In genomic region chr14:58296731-58297130, GRCh38 we compare ENCODE assay signal across 9 cellular contexts. TPM values are rescaled to one million over a fixed set of nuclear protein-coding genes. Genes with fewer than 3 reads are reported as not detected.
DNase-seq lines count a peak whose midpoint lies in the region; ATAC-seq, FAIRE-seq and TF ChIP-seq lines count a peak whose summit lies in the region.
"Had no signal": no experiment of that assay in that cellular context is flagged by ENCODE, and none has a peak within 500 bp of the region (broad histone marks: within the 10 kb centered on the region; RNA-seq: fewer than 3 reads in every experiment).

No MANE protein-coding gene starts in this region.

- no peak for DNase-seq in A549 (ENCODE audit: low read depth in 1 of 2, low spot score in 1 of 2)
- peak; percentile 29 for DNase-seq in HTR-8/SVneo (ENCODE audit: insufficient read length, low spot score)
- DNase-seq in breast epithelium (ENCODE audit: low spot score in 2 of 2), result no peak
- no peak for DNase-seq in naive thymus-derived CD8-positive, alpha-beta T cell
- DNase-seq in activated T-cell treated with anti-CD3 and anti-CD28 coated beads, Interleukin-2, amount 50 U/mL, for 1 hour, result no peak
- DNase-seq in activated CD4-positive, alpha-beta T cell treated with anti-CD3 and anti-CD28 coated beads for 36 hours, result no peak
- DNase-seq: activated effector memory CD4-positive, alpha-beta T cell treated with anti-CD3 and anti-CD28 coated beads, Interleukin-2, amount 50 U/mL, for 16 hours had no signal

- TF ChIP-seq POLR2A in A549 (IDR thresholded peaks at IDR 0.05; ENCODE audit: low read length) (no peak), breast epithelium (IDR thresholded peaks at IDR 0.05) (no peak)

- H3K9me3 ChIP-seq in A549 (no peaks in the 10 kb centered on the region), breast epithelium (no peaks in the 10 kb centered on the region), mesodermal cell (ENCODE audit: control insufficient read depth, low read length) (no peaks in the 10 kb centered on the region)

- CTCF ChIA-PET in A549 (lab: Yijun Ruan, JAX), result no interaction called here
- CTCF ChIA-PET in activated CD4-positive, alpha-beta T cell treated with anti-CD3 and anti-CD28 coated beads for 36 hours (lab: Charles Lee), result no interaction called here

- H3K27ac ChIP-seq in A549 (peak overlapping the region; percentile 91 to 94; a peak in 5 of 6 replicates), breast epithelium (peak overlapping the region; percentile 98), mesodermal cell (ENCODE audit: low read depth, low read length, severe bottlenecking) (no peak overlapping the region)

- FAIRE-seq in A549 (lab: Jason Lieb, UNC) (no peak), HTR-8/SVneo (lab: Jason Lieb, UNC) (peak; percentile 95)

- H3K27ac Mint-ChIP-seq in naive thymus-derived CD8-positive, alpha-beta T cell, result no peak overlapping the region
- H3K27ac Mint-ChIP-seq in activated CD4-positive, alpha-beta T cell treated with anti-CD3 and anti-CD28 coated beads for 36 hours, result no peak overlapping the region

- intact Hi-C loops in breast epithelium (cut with DNase I; ENCODE audit: low total_unique reads), result no loop called here
- intact Hi-C loops in activated CD4-positive, alpha-beta T cell treated with anti-CD3 and anti-CD28 coated beads for 36 hours (cut with DNase I, micrococcal nuclease), result loop anchor here (1.0 to 5.0 kb wide), 5 partner anchors 11 to 906 kb away; partner anchors contain the start of gene NAA30 (in 1 of the 2)

- H3K4me3 ChIP-seq in A549 (peak overlapping the region; percentile 73), breast epithelium (peak overlapping the region; percentile 98 to 99 (median 98)), mesodermal cell (ENCODE audit: extremely low read depth, insufficient read depth, low read length, poor library complexity, severe bottlenecking) (peak overlapping the region; percentile 86)

- peaks cover 23% of the 10 kb centered on the region for H3K4me1 ChIP-seq in A549
- H3K4me1 ChIP-seq in breast epithelium, result peaks cover 0 to 19% of the 10 kb centered on the region in 2 donors
- H3K4me1 ChIP-seq in mesodermal cell (ENCODE audit: control insufficient read depth, insufficient read depth, low read length, poor library complexity, severe bottlenecking), result no peaks in the 10 kb centered on the region

- no peaks in the 10 kb centered on the region for H3K9me3 Mint-ChIP-seq in naive thymus-derived CD8-positive, alpha-beta T cell
- no peaks in the 10 kb centered on the region for H3K9me3 Mint-ChIP-seq in activated CD4-positive, alpha-beta T cell treated with anti-CD3 and anti-CD28 coated beads for 36 hours (ENCODE audit: low read depth)

- POLR2A ChIA-PET in A549 (lab: Yijun Ruan, JAX), result interaction anchor here (1.7 to 2.9 kb wide), 3 partner anchors 8 to 97 kb away, joined by 9 to 27 read pairs (median 18); partner anchors contain the start of genes ACTR10 and PSMA3
- POLR2A ChIA-PET in naive thymus-derived CD8-positive, alpha-beta T cell (lab: Charles Lee), result interaction anchor here (0.5 to 3.7 kb wide), 6 partner anchors 14 to 1187 kb away, joined by 3 to 46 read pairs (median 6); partner anchors contain the start of genes ACTR10, JKAMP, KIAA0586 and L3HYPDH
- POLR2A ChIA-PET in activated CD4-positive, alpha-beta T cell treated with anti-CD3 and anti-CD28 coated beads for 36 hours (lab: Charles Lee), result no interaction called here

- no peaks in the 10 kb centered on the region for H3K27me3 ChIP-seq in breast epithelium

- H3K36me3 ChIP-seq in breast epithelium (no peaks in the 10 kb centered on the region), mesodermal cell (ENCODE audit: control insufficient read depth, insufficient read depth, low read length) (peaks cover 42% of the 10 kb centered on the region)

- peaks cover 0 to 48% (median 28%) of the 10 kb centered on the region in 3 donors for H3K36me3 Mint-ChIP-seq in naive thymus-derived CD8-positive, alpha-beta T cell
- H3K36me3 Mint-ChIP-seq in activated CD4-positive, alpha-beta T cell treated with anti-CD3 and anti-CD28 coated beads for 36 hours (ENCODE audit: low read depth), result peaks cover 41% of the 10 kb centered on the region

- 6% methylated on average over 3 of the region's 3 CpGs for WGBS in A549 (ENCODE audit: missing lambda C conversion rate)
- 7 to 40% methylated on average over 1 to 3 of the region's 3 CpGs for WGBS in mesodermal cell (ENCODE audit: insufficient coverage in 2 of 2), 2 experiments

- TF ChIP-seq CTCF in A549 (IDR thresholded peaks at IDR 0.05), result no peak
- no peak for TF ChIP-seq CTCF in breast epithelium (IDR thresholded peaks at IDR 0.05)

- no peak for TF ChIP-seq RAD21 in A549 (conservative IDR thresholded peaks at IDR 0.05 in 1 of 2, IDR thresholded peaks at IDR 0.05 in 1 of 2)

- no peak for TF ChIP-seq EP300 in A549 (IDR thresholded peaks at IDR 0.05)

- peaks cover 15 to 66% (median 49%) of the 10 kb centered on the region in 4 donors for H3K4me1 Mint-ChIP-seq in naive thymus-derived CD8-positive, alpha-beta T cell
- H3K4me1 Mint-ChIP-seq in activated CD4-positive, alpha-beta T cell treated with anti-CD3 and anti-CD28 coated beads for 36 hours, result peaks cover 44% of the 10 kb centered on the region

- peak overlapping the region; percentile 92 for H3K4me2 ChIP-seq in A549

- no peaks in the 10 kb centered on the region for H3K27me3 Mint-ChIP-seq in naive thymus-derived CD8-positive, alpha-beta T cell
- H3K27me3 Mint-ChIP-seq in activated CD4-positive, alpha-beta T cell treated with anti-CD3 and anti-CD28 coated beads for 36 hours, result no peaks in the 10 kb centered on the region

- ATAC-seq in A549, result no peak
- no peak for ATAC-seq in GM19467 (IDR thresholded peaks at IDR 0.05; ENCODE audit: unreplicated experiment)
- no peak for ATAC-seq in naive thymus-derived CD8-positive, alpha-beta T cell
- no peak for ATAC-seq in activated CD4-positive, alpha-beta T cell treated with anti-CD3 and anti-CD28 coated beads for 36 hours

- H3K4me3 Mint-ChIP-seq in naive thymus-derived CD8-positive, alpha-beta T cell, result no peak overlapping the region
- no peak overlapping the region for H3K4me3 Mint-ChIP-seq in activated CD4-positive, alpha-beta T cell treated with anti-CD3 and anti-CD28 coated beads for 36 hours

TF ChIP-seq in A549, 52 proteins besides CTCF, POLR2A, EP300 and RAD21:
- TF ChIP-seq ATOH8 (CRISPR knock-in tag; IDR thresholded peaks at IDR 0.05; ENCODE audit: low read depth), result no peak
- no peak for TF ChIP-seq CHD4 (IDR thresholded peaks at IDR 0.05; ENCODE audit: borderline replicate concordance)
- no peak for TF ChIP-seq NFE2L2 (conservative IDR thresholded peaks at IDR 0.05; ENCODE audit: low read length)
- TF ChIP-seq FOSL2 (IDR thresholded peaks at IDR 0.05), result no peak
- peak; percentile 23; the same call in 1 of the 2 replicates for TF ChIP-seq FOSL2 (CRISPR knock-in tag; IDR thresholded peaks at IDR 0.05)
- TF ChIP-seq POLR2AphosphoS2 (conservative IDR thresholded peaks at IDR 0.05; ENCODE audit: low read length), result no peak
- no peak for TF ChIP-seq BHLHE40 (IDR thresholded peaks at IDR 0.05; ENCODE audit: low read depth, low read length)
- no peak for TF ChIP-seq CBX8 (IDR thresholded peaks at IDR 0.05)

RNA-seq across cellular contexts. Expression of gene ARID4A, which starts 1.6 kb away (rescaled TPM):
- polyA plus RNA-seq in A549 (2011; rRNA removed), result 9.3 and 15.1 TPM in 2 replicates
- polyA plus RNA-seq in A549 (2012; cell fraction: cytosol; rRNA removed), result 1.6 and 2.4 TPM in 2 replicates
- polyA plus RNA-seq in A549 (2012; cell fraction: nucleus; rRNA removed), result 2.0 and 2.5 TPM in 2 replicates
- 6.9 to 9.7 TPM (median 9.0 TPM) in 3 replicates for polyA plus RNA-seq in A549 (2017; fragmentation: RNase III; extraction: RNeasy Plus Mini Kit Qiagen cat#74134 plus additional on column Dnase treatment)
- polyA minus RNA-seq in A549 (2011; rRNA and poly(A)+ RNA removed), result 6.2 and 8.6 TPM in 2 replicates
- 10 to 100 TPM; 24.6 to 33.1 (median 28.0) TPM for total RNA-seq in breast epithelium
- polyA plus RNA-seq in mesodermal cell (2013, experiment 1 of 2), result 16.1 TPM
- 16.2 TPM for polyA plus RNA-seq in mesodermal cell (2013, experiment 2 of 2)
- 10 to 100 TPM; 68.5 to 70.0 TPM for total RNA-seq in naive thymus-derived CD8-positive, alpha-beta T cell
- 10 to 100 TPM; 19.4 to 26.2 (median 25.8) TPM for polyA plus RNA-seq in naive thymus-derived CD8-positive, alpha-beta T cell
- total RNA-seq in activated CD4-positive, alpha-beta T cell treated with anti-CD3 and anti-CD28 coated beads for 36 hours, result 10 to 100 TPM; 20.3 to 25.3 TPM

RNA-seq across cellular contexts. Expression of gene PSMA3, which starts 52.1 kb away (rescaled TPM):
- polyA plus RNA-seq in A549 (2011; rRNA removed) (410 and 411 TPM in 2 replicates), A549 (2017; fragmentation: RNase III; extraction: RNeasy Plus Mini Kit Qiagen cat#74134 plus additional on column Dnase treatment) (260 to 286 TPM (median 261 TPM) in 3 replicates)
- 276 and 300 TPM in 2 replicates for polyA plus RNA-seq in A549 (2012; cell fraction: cytosol; rRNA removed)
- 108 and 132 TPM in 2 replicates for polyA plus RNA-seq in A549 (2012; cell fraction: nucleus; rRNA removed)
- polyA minus RNA-seq in A549 (2011; rRNA and poly(A)+ RNA removed), result 115 and 129 TPM in 2 replicates
- total RNA-seq in breast epithelium, result 100 to 1,000 TPM in 1 of 3 donors, 10 to 100 TPM in 2; 76.2 to 113 (median 88.1) TPM
- polyA plus RNA-seq in mesodermal cell (2013, experiment 1 of 2), result 142 TPM
- polyA plus RNA-seq in mesodermal cell (2013, experiment 2 of 2), result 195 TPM
- 100 to 1,000 TPM; 136 to 140 TPM for total RNA-seq in naive thymus-derived CD8-positive, alpha-beta T cell
- 100 to 1,000 TPM; 135 to 144 (median 142) TPM for polyA plus RNA-seq in naive thymus-derived CD8-positive, alpha-beta T cell
- total RNA-seq in activated CD4-positive, alpha-beta T cell treated with anti-CD3 and anti-CD28 coated beads for 36 hours, result 100 to 1,000 TPM; 342 to 425 TPM
